Comparison of ENCODE assay signal across 1 cellular context in genomic region chr4:760616-761015, GRCh38.
TF ChIP-seq lines count a peak whose summit lies in the region.

No MANE protein-coding gene starts in this region.

TF ChIP-seq in K562, 482 proteins besides CTCF, POLR2A, EP300 and RAD21:
- TF ChIP-seq CHAMP1 (IDR thresholded peaks at IDR 0.05), result no peak
- no peak for TF ChIP-seq FOXM1 (IDR thresholded peaks at IDR 0.05; ENCODE audit: low read depth)
- TF ChIP-seq FOXM1 (CRISPR knock-in tag; IDR thresholded peaks at IDR 0.05; ENCODE audit: low read depth), result no peak
- no peak for TF ChIP-seq ZNF347 (CRISPR knock-in tag; IDR thresholded peaks at IDR 0.05; ENCODE audit: low read depth)
- TF ChIP-seq RBM22 (IDR thresholded peaks at IDR 0.05; ENCODE audit: low read depth, low read length, poor library complexity, severe bottlenecking), result peak; percentile 3
- TF ChIP-seq RBFOX2 (IDR thresholded peaks at IDR 0.05; ENCODE audit: low read depth, low read length), result no peak
- TF ChIP-seq ELK1 (CRISPR knock-in tag; IDR thresholded peaks at IDR 0.05), result no peak
- no peak for TF ChIP-seq SRSF1 (IDR thresholded peaks at IDR 0.05; ENCODE audit: low read depth, low read length)
- no peak for TF ChIP-seq TCFL5 (CRISPR knock-in tag; conservative IDR thresholded peaks at IDR 0.05)
- TF ChIP-seq ZNF217 (CRISPR knock-in tag; IDR thresholded peaks at IDR 0.05), result no peak
- peak; percentile 59 for TF ChIP-seq POLR2G (IDR thresholded peaks at IDR 0.05; ENCODE audit: low read depth, low read length)
- no peak for TF ChIP-seq POLR2H (tag; IDR thresholded peaks at IDR 0.05; ENCODE audit: low read depth)
- no peak for TF ChIP-seq VEZF1 (CRISPR knock-in tag; IDR thresholded peaks at IDR 0.05)
